Comparison of ENCODE assay signal across 9 cellular contexts in the genomic region with DNA sequence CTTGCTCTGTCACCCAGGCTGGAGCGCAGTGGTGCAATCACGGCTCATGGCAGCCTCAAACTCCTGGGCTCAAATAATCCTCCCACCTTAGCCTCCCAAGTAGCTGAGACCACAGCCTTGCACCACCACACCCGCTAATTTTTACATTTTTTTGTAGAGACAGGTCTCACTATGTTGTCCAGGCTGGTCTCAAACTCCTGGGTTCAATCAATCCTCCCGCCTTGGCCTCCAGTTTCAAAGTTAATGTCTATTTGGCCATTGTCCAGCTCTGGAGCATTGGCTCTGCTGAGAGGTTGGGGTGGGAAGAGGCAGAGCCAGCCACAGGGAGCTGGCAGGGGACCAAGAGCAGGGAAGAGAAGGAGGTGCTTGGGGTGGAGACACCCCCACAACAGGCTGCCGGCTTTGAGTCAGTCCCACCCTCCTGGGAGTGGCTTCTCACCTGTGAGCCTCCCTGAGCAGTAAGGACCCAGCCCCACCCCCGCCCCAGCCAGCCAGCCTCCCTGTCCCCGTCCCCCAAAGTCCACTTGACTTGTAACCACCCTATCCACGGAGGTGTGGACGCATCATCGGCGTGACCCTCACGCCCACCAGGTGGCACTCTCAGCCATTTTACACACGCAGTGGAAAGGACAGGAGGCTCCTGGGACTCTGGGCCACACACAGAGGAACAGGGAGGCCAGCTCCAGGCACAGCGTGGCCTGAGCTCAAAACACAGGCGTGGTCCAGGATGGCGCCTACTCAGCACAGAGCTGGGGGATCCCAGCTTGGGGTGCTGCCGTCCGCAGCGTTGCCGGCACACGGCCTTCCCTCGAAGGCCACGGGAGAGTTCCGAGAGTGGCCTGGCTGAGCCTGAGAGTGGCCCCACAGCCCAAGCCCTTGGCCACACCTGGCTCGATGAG. TPM values are rescaled to one million over a fixed set of nuclear protein-coding genes. Genes with fewer than 3 reads are reported as not detected.
DNase-seq lines count a peak whose midpoint lies in the region; ATAC-seq and TF ChIP-seq lines count a peak whose summit lies in the region.
"Had no signal": no experiment of that assay in that cellular context is flagged by ENCODE, and none has a peak within 500 bp of the region (broad histone marks: within the 10 kb centered on the region; RNA-seq: fewer than 3 reads in every experiment).

No MANE protein-coding gene starts in this region.

- peak overlapping the region; percentile 56 for H3K9ac ChIP-seq in skeletal muscle satellite cell (ENCODE audit: low read depth, low read length)

- H3K27ac Mint-ChIP-seq in T-helper 2 cell treated with Interferon-gamma antibody and Interleukin-4, amounts not matched to agents 5 μg/mL and 100 μg/mL, for 36 hours = no peak overlapping the region

- peak overlapping the region; percentile 2 for H2AFZ ChIP-seq in hepatocyte

- ATAC-seq in GM21529 (IDR thresholded peaks at IDR 0.05; ENCODE audit: unreplicated experiment) (no peak), HG03159 (IDR thresholded peaks at IDR 0.05; ENCODE audit: unreplicated experiment) (no peak)

- no peaks in the 10 kb centered on the region for H3K27me3 Mint-ChIP-seq in T-helper 2 cell treated with Interferon-gamma antibody and Interleukin-4, amounts not matched to agents 5 μg/mL and 100 μg/mL, for 36 hours (ENCODE audit: low read depth)

- H3K36me3 ChIP-seq in GM06990 (ENCODE audit: control insufficient read depth, insufficient read depth, low read length) (no peaks in the 10 kb centered on the region), hepatocyte (replicated peaks; ENCODE audit: insufficient read depth, low read depth) (no peaks in the 10 kb centered on the region), skeletal muscle satellite cell (ENCODE audit: insufficient read depth, low read length) (no peaks in the 10 kb centered on the region)

- H3K4me2 ChIP-seq in hepatocyte (no peak overlapping the region), skeletal muscle satellite cell (ENCODE audit: low read length) (peak overlapping the region; percentile 59)

- no peak overlapping the region for H3K4me3 Mint-ChIP-seq in T-helper 2 cell treated with Interferon-gamma antibody and Interleukin-4, amounts not matched to agents 5 μg/mL and 100 μg/mL, for 36 hours

- H4K20me1 ChIP-seq in hepatocyte (ENCODE audit: insufficient read depth, poor library complexity, severe bottlenecking) = no peaks in the 10 kb centered on the region

- H3K4me1 Mint-ChIP-seq in T-helper 2 cell treated with Interferon-gamma antibody and Interleukin-4, amounts not matched to agents 5 μg/mL and 100 μg/mL, for 36 hours (ENCODE audit: low read depth) = no peaks in the 10 kb centered on the region

- no peak overlapping the region for H3K27ac ChIP-seq in hepatocyte
- H3K27ac ChIP-seq: epithelial cell of prostate had no signal

- H3K4me1 ChIP-seq in hepatocyte (ENCODE audit: insufficient read depth) = peaks cover 5% of the 10 kb centered on the region
- no peaks in the 10 kb centered on the region for H3K4me1 ChIP-seq in skeletal muscle satellite cell (ENCODE audit: control insufficient read depth, insufficient read depth, low read length)

- H3K79me2 ChIP-seq in hepatocyte = no peaks in the 10 kb centered on the region

- H3K9me2 ChIP-seq in hepatocyte (replicated peaks; ENCODE audit: insufficient read depth) = no peaks in the 10 kb centered on the region

- H3K36me3 Mint-ChIP-seq in T-helper 2 cell treated with Interferon-gamma antibody and Interleukin-4, amounts not matched to agents 5 μg/mL and 100 μg/mL, for 36 hours (ENCODE audit: low read depth) = no peaks in the 10 kb centered on the region

- H3K9me3 ChIP-seq in hepatocyte (ENCODE audit: low read depth) (no peaks in the 10 kb centered on the region), skeletal muscle satellite cell (replicated peaks; ENCODE audit: low read length) (no peaks in the 10 kb centered on the region)

- WGBS in hepatocyte (ENCODE audit: low lambda C conversion rate, missing lambda C conversion rate) = 48% methylated on average over 23 of the region's 25 CpGs

- H3K4me3 ChIP-seq in GM06990 (replicated peaks; ENCODE audit: low read depth, low read length) (no peak overlapping the region), hepatocyte (no peak overlapping the region), skeletal muscle satellite cell (ENCODE audit: low read length) (no peak overlapping the region)

- H3K27me3 ChIP-seq in GM06990 (replicated peaks; ENCODE audit: control insufficient read depth, insufficient read depth, low read length) (no peaks in the 10 kb centered on the region; the same call in 1 of the 2 replicates), hepatocyte (no peaks in the 10 kb centered on the region), skeletal muscle satellite cell (ENCODE audit: control insufficient read depth, insufficient read depth, low read length) (no peaks in the 10 kb centered on the region)

- peak; percentile 82 for TF ChIP-seq CTCF in GM06990 (IDR thresholded peaks at IDR 0.05; ENCODE audit: insufficient read depth, low read length, poor library complexity, severe bottlenecking)
- peak; percentile 85 for TF ChIP-seq CTCF in hepatocyte (IDR thresholded peaks at IDR 0.05; ENCODE audit: poor library complexity)

- peak; percentile 66 for DNase-seq in GM06990 (ENCODE audit: extremely low read depth, insufficient read length)
- DNase-seq in NCI-H1436 treated with DMSO at 0.1 percent for 48 hours (lab: John Stamatoyannopoulos, UW) = peak; percentile 55
- DNase-seq in T-helper 2 cell treated with Interferon-gamma antibody and Interleukin-4, amounts not matched to agents 5 μg/mL and 100 μg/mL, for 36 hours (ENCODE audit: low spot score) = peak; percentile 40
- DNase-seq in astrocyte of the hippocampus (ENCODE audit: low read depth, low spot score) = peak; percentile 88
- DNase-seq in hepatocyte (ENCODE audit: low spot score) = peak; percentile 87

- H3K9me3 Mint-ChIP-seq in T-helper 2 cell treated with Interferon-gamma antibody and Interleukin-4, amounts not matched to agents 5 μg/mL and 100 μg/mL, for 36 hours = peaks cover 15% of the 10 kb centered on the region

RNA-seq across cellular contexts. Expression of a gene that starts 22.8 kb away (rescaled TPM):
- total RNA-seq in hepatocyte = not detected in 2 replicates
- polyA plus RNA-seq in hepatocyte = 0.15 TPM in 1 of 2 replicates, not detected in the other
- not detected in 2 replicates for total RNA-seq in skeletal muscle satellite cell (2012; rRNA removed)

RNA-seq across cellular contexts. Expression of a gene that starts 23.5 kb away (rescaled TPM):
- 5.7 and 6.7 TPM in 2 replicates for total RNA-seq in hepatocyte
- 5.4 and 6.3 TPM in 2 replicates for polyA plus RNA-seq in hepatocyte
- total RNA-seq in skeletal muscle satellite cell (2012; rRNA removed) = 0.22 and 0.25 TPM in 2 replicates
